Comparison of ENCODE assay signal across 26 cellular contexts in the genomic region with DNA sequence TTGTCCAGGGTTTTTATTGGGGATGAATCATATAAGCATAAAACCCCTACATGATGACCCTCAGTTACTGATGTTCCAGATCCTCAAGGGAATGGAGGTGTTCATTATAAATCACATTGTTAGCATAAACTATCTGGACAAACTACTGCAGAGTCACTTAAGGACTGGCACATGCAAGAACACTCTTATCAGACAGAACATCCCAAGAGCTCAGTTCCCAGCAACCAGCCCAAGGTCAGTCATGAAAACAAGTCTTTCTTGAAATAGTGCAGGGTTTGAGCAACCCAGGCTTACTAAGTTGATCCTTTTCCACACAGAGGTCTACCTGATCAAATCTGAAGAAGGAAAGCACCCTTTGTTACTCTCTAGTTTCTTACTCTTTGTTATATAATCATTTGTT. TPM values are rescaled to one million over a fixed set of nuclear protein-coding genes. Genes with fewer than 3 reads are reported as not detected.
DNase-seq lines count a peak whose midpoint lies in the region; ATAC-seq, FAIRE-seq and TF ChIP-seq lines count a peak whose summit lies in the region.
"Had no signal": no experiment of that assay in that cellular context is flagged by ENCODE, and none has a peak within 500 bp of the region (broad histone marks: within the 10 kb centered on the region; RNA-seq: fewer than 3 reads in every experiment).

No MANE protein-coding gene starts in this region.

- TF ChIP-seq POLR2A in HepG2 (IDR thresholded peaks at IDR 0.05; ENCODE audit: insufficient read depth in 1 of 2, low read depth in 2 of 2, low read length in 2 of 2): no peak

- H3K4me2 ChIP-seq in HepG2 (ENCODE audit: low read depth, low read length): no peak overlapping the region
- H3K4me2 ChIP-seq: A549, PC-9 had no signal

- peak overlapping the region; percentile 55 to 72 for H3K27ac ChIP-seq in liver (ENCODE audit: low read depth in 1 of 2, low read length in 2 of 2)
- H3K27ac ChIP-seq in HepG2 (ENCODE audit: extremely low read length, insufficient read depth, low read length): no peak overlapping the region
- H3K27ac ChIP-seq in right cardiac atrium (ENCODE audit: low read length): no peak overlapping the region
- H3K27ac ChIP-seq: A549, PC-9, RWPE1, SJSA1 had no signal

- no peaks in the 10 kb centered on the region for H3K9me3 ChIP-seq in liver (ENCODE audit: control insufficient read depth in 4 of 4, low read length in 3 of 4)
- no peaks in the 10 kb centered on the region for H3K9me3 ChIP-seq in HepG2 (ENCODE audit: low read length)
- no peaks in the 10 kb centered on the region for H3K9me3 ChIP-seq in right cardiac atrium (ENCODE audit: control insufficient read depth, low read length)
- H3K9me3 ChIP-seq: A549, Caco-2, SJSA1 had no signal

- intact Hi-C loops in HepG2 (cut with micrococcal nuclease; ENCODE audit: unreplicated experiment): loop anchor here (10.0 kb wide), 1 partner anchor 1072 kb away; no protein-coding TSS in a partner anchor
- intact Hi-C loops in right cardiac atrium (cut with DNase I): no loop called here

- TF ChIP-seq EP300 in HepG2 (IDR thresholded peaks at IDR 0.05; ENCODE audit: low read depth in 2 of 2, low read length in 2 of 2) (no peak), HepG2 (CRISPR knock-in tag; IDR thresholded peaks at IDR 0.05; ENCODE audit: borderline replicate concordance) (no peak)

- H3K27me3 ChIP-seq in liver (ENCODE audit: control insufficient read depth in 4 of 4, insufficient read depth in 4 of 4, low read length in 3 of 4) (no peaks in the 10 kb centered on the region), HepG2 (ENCODE audit: control insufficient read depth in 1 of 2, insufficient read depth in 2 of 2, low read length in 2 of 2) (no peaks in the 10 kb centered on the region), right cardiac atrium (ENCODE audit: control insufficient read depth, insufficient read depth) (no peaks in the 10 kb centered on the region)
- H3K27me3 ChIP-seq: SJSA1 had no signal

- CTCF ChIA-PET in HepG2 (lab: Yijun Ruan, JAX; ENCODE audit: low intra/inter-chr PET ratio, low total read pairs): no interaction called here

- ATAC-seq in HepG2 (no peak), right cardiac atrium (peak; percentile 29 to 63)
- ATAC-seq: A549, GM12878, HCT116 had no signal

- H3K4me3 ChIP-seq in liver (ENCODE audit: low read depth in 1 of 3, low read length in 3 of 3) (no peak overlapping the region), HepG2 (replicated peaks in 1 of 3; ENCODE audit: insufficient read depth in 1 of 3, low read depth in 2 of 3, low read length in 3 of 3) (no peak overlapping the region), epithelial cell of esophagus (ENCODE audit: low read length) (no peak overlapping the region), right cardiac atrium (ENCODE audit: low read length) (no peak overlapping the region)
- H3K4me3 ChIP-seq: A549, GM12878, PC-9, SJSA1 had no signal

- H3K79me2 ChIP-seq in HepG2 (ENCODE audit: insufficient read depth, low read length): no peaks in the 10 kb centered on the region

- TF ChIP-seq CTCF in liver (IDR thresholded peaks at IDR 0.05; ENCODE audit: low read depth, low read length, missing input control): no peak
- no peak for TF ChIP-seq CTCF in HepG2 (CRISPR knock-in tag; IDR thresholded peaks at IDR 0.05)
- TF ChIP-seq CTCF in epithelial cell of esophagus (IDR thresholded peaks at IDR 0.05; ENCODE audit: insufficient read depth, low read depth, low read length, missing control alignments): no peak

- no peak overlapping the region for H2AFZ ChIP-seq in HepG2 (ENCODE audit: low read length)
- H2AFZ ChIP-seq: PC-9 had no signal

- DNase-seq in HepG2 (ENCODE audit: low spot score) (no peak), epithelial cell of esophagus (ENCODE audit: low read depth) (peak; percentile 35), right cardiac atrium (no peak), urothelium cell line (ENCODE audit: low spot score) (no peak), SKM-1 treated with dmso at 0.1 percent for 144 hours (lab: John Stamatoyannopoulos, UW; ENCODE audit: unreplicated experiment) (no peak), epidermal melanocyte (ENCODE audit: insufficient read length, low spot score) (no peak), NCI-H2081 treated with DMSO at 0.1 percent for 48 hours (lab: John Stamatoyannopoulos, UW) (no peak)
- DNase-seq: Caco-2; CD4-positive, alpha-beta T cell; DMS153; GOT3; KBM-7; MV-4-11; NCI-H1694 treated with DMSO at 0.1 percent for 48 hours; NCI-H2107; NCI-H510A treated with DMSO at 0.1 percent for 48 hours; NCI-H774; PC-9 had no signal

- POLR2A ChIA-PET in HepG2 (lab: Yijun Ruan, JAX): no interaction called here

- BruUV-seq in HepG2 (replicated peaks; lab: Mats Ljungman, UMichigan): no TSS peak

- in situ Hi-C loops in HepG2 (cut with HindIII; ENCODE audit: extremely low pct_ligation_motif_present, low pct_unique_long_range_greater_than_20kb): loop anchor here (10.0 kb wide), 1 partner anchor 342 kb away; no protein-coding TSS in a partner anchor

- H3K9ac ChIP-seq in liver (ENCODE audit: low read depth in 1 of 2, low read length in 2 of 2): no peak overlapping the region
- no peak overlapping the region for H3K9ac ChIP-seq in HepG2 (ENCODE audit: insufficient read depth, low read depth, low read length)

- FAIRE-seq in HepG2 (lab: Jason Lieb, UNC) (no peak), urothelium cell line (lab: Jason Lieb, UNC) (peak; percentile 27)
- FAIRE-seq: A549, GM12878 had no signal

- H3K36me3 ChIP-seq in liver (ENCODE audit: control insufficient read depth in 4 of 4, insufficient read depth in 3 of 4, low read depth in 1 of 4, low read length in 3 of 4) (peaks cover 0 to 1% (median under 1%) of the 10 kb centered on the region in 4 donors), HepG2 (replicated peaks in 1 of 2; ENCODE audit: control insufficient read depth in 1 of 2, insufficient read depth in 2 of 2, low read length in 2 of 2) (no peaks in the 10 kb centered on the region)
- H3K36me3 ChIP-seq: SJSA1 had no signal

- TF ChIP-seq RAD21 in liver (IDR thresholded peaks at IDR 0.05) (no peak), HepG2 (CRISPR knock-in tag; IDR thresholded peaks at IDR 0.05) (no peak)

- H3K4me1 ChIP-seq in liver (ENCODE audit: control insufficient read depth in 4 of 4, insufficient read depth in 4 of 4, low read length in 3 of 4) (peaks cover 6 to 62% (median 42%) of the 10 kb centered on the region in 4 donors), HepG2 (ENCODE audit: insufficient read depth, low read length) (peaks cover 11% of the 10 kb centered on the region), right cardiac atrium (ENCODE audit: control insufficient read depth, insufficient read depth, low read length) (no peaks in the 10 kb centered on the region)

- no peaks in the 10 kb centered on the region for H4K20me1 ChIP-seq in HepG2 (ENCODE audit: insufficient read depth, low read length)

RNA-seq across cellular contexts. Expression of a gene that starts 13.5 kb away (rescaled TPM):
- total RNA-seq in liver: 10 to 100 TPM; 11.3 to 59.5 TPM
- 100 to 1,000 TPM in 1 of 2 donors, 10 to 100 TPM in 1; 39.6 to 106 TPM for polyA plus RNA-seq in liver
- total RNA-seq in HepG2 (2016; rRNA removed; fragmentation: Illumina TruSeq; extraction: Trizol): 46.8 and 49.3 TPM in 2 replicates
- 40.2 and 43.5 TPM in 2 replicates for total RNA-seq in HepG2 (2016; cell fraction: cytosol; rRNA removed; fragmentation: Illumina TruSeq; extraction: Trizol; ENCODE audit: low read depth)
- total RNA-seq in HepG2 (2016; cell fraction: insoluble cytoplasmic fraction; rRNA removed; fragmentation: Illumina TruSeq; extraction: Trizol): 47.6 and 49.7 TPM in 2 replicates
- total RNA-seq in HepG2 (2016; cell fraction: membrane; rRNA removed; fragmentation: Illumina TruSeq; extraction: Trizol): 39.7 and 40.1 TPM in 2 replicates
- total RNA-seq in HepG2 (2016; cell fraction: nucleus; rRNA removed; fragmentation: Illumina TruSeq; extraction: Trizol): 38.8 and 43.2 TPM in 2 replicates
- polyA plus RNA-seq in HepG2 (2011; rRNA removed): 26.3 and 33.6 TPM in 2 replicates
- 19.8 and 26.0 TPM in 2 replicates for polyA plus RNA-seq in HepG2 (2011; cell fraction: cytosol; rRNA removed)
- 23.5 and 45.8 TPM in 2 replicates for polyA plus RNA-seq in HepG2 (2011; cell fraction: nucleus; rRNA removed)
- polyA plus RNA-seq in HepG2 (2012): 32.7 and 36.0 TPM in 2 replicates
- 28.2 and 34.2 TPM in 2 replicates for polyA plus RNA-seq in HepG2 (2016; cell fraction: cytosol; fragmentation: Illumina TruSeq; extraction: Trizol; ENCODE audit: low read depth)
- polyA plus RNA-seq in HepG2 (2016; cell fraction: insoluble cytoplasmic fraction; fragmentation: Illumina TruSeq; extraction: Trizol; ENCODE audit: low read depth): 44.0 and 45.6 TPM in 2 replicates
- polyA plus RNA-seq in HepG2 (2016; cell fraction: membrane; fragmentation: Illumina TruSeq; extraction: Trizol; ENCODE audit: low read depth): 32.0 and 33.3 TPM in 2 replicates
- polyA plus RNA-seq in HepG2 (2016; cell fraction: nucleus; fragmentation: Illumina TruSeq; extraction: Trizol; ENCODE audit: insufficient read depth, low read depth): 60.5 and 68.6 TPM in 2 replicates
- polyA minus RNA-seq in HepG2 (2011; rRNA and poly(A)+ RNA removed; ENCODE audit: low replicate concordance): 6.7 and 7.7 TPM in 2 replicates
- 6.6 and 7.3 TPM in 2 replicates for polyA minus RNA-seq in HepG2 (2011; cell fraction: cytosol; rRNA and poly(A)+ RNA removed)
- 62.4 and 70.9 TPM in 2 replicates for polyA minus RNA-seq in HepG2 (2011; cell fraction: nucleus; rRNA and poly(A)+ RNA removed)
- total RNA-seq in right cardiac atrium: 10 to 100 TPM; 22.9 to 28.3 (median 26.7) TPM
- 40.7 TPM for polyA plus RNA-seq in right cardiac atrium

RNA-seq across cellular contexts. Expression of a gene that starts 37.4 kb away (rescaled TPM):
- total RNA-seq in liver (100 to 1,000 TPM in 1 of 2 donors, under 1 TPM in 1; 0.70 to 190 TPM), HepG2 (2016; rRNA removed; fragmentation: Illumina TruSeq; extraction: Trizol) (0.38 TPM in 1 of 2 replicates, not detected in the other), right cardiac atrium (100 to 1,000 TPM in 2 of 4 donors, 10 to 100 TPM in 2; 78.3 to 147 (median 96.8) TPM)
- polyA plus RNA-seq in liver (100 to 1,000 TPM in 1 of 2 donors, 10 to 100 TPM in 1; 24.4 to 133 TPM), HepG2 (2011; rRNA removed) (0.58 and 0.67 TPM in 2 replicates), right cardiac atrium (70.8 TPM)
- total RNA-seq in HepG2 (2016; cell fraction: cytosol; rRNA removed; fragmentation: Illumina TruSeq; extraction: Trizol; ENCODE audit: low read depth): 0.40 and 1.2 TPM in 2 replicates
- total RNA-seq in HepG2 (2016; cell fraction: insoluble cytoplasmic fraction; rRNA removed; fragmentation: Illumina TruSeq; extraction: Trizol): 0.34 and 0.41 TPM in 2 replicates
- total RNA-seq in HepG2 (2016; cell fraction: membrane; rRNA removed; fragmentation: Illumina TruSeq; extraction: Trizol): 0.52 and 0.62 TPM in 2 replicates
- 0.78 and 0.81 TPM in 2 replicates for total RNA-seq in HepG2 (2016; cell fraction: nucleus; rRNA removed; fragmentation: Illumina TruSeq; extraction: Trizol)
- polyA plus RNA-seq in HepG2 (2011; cell fraction: cytosol; rRNA removed): 0.15 and 0.19 TPM in 2 replicates
- polyA plus RNA-seq in HepG2 (2011; cell fraction: nucleus; rRNA removed): 1.1 and 1.8 TPM in 2 replicates
- 0.72 and 1.4 TPM in 2 replicates for polyA plus RNA-seq in HepG2 (2012)
- polyA plus RNA-seq in HepG2 (2016; cell fraction: cytosol; fragmentation: Illumina TruSeq; extraction: Trizol; ENCODE audit: low read depth): not detected in 2 replicates
- 0.40 and 0.53 TPM in 2 replicates for polyA plus RNA-seq in HepG2 (2016; cell fraction: insoluble cytoplasmic fraction; fragmentation: Illumina TruSeq; extraction: Trizol; ENCODE audit: low read depth)
- not detected in 2 replicates for polyA plus RNA-seq in HepG2 (2016; cell fraction: membrane; fragmentation: Illumina TruSeq; extraction: Trizol; ENCODE audit: low read depth)
- polyA plus RNA-seq in HepG2 (2016; cell fraction: nucleus; fragmentation: Illumina TruSeq; extraction: Trizol; ENCODE audit: insufficient read depth, low read depth): 2.3 and 2.8 TPM in 2 replicates
- polyA minus RNA-seq in HepG2 (2011; rRNA and poly(A)+ RNA removed; ENCODE audit: low replicate concordance): 0.28 and 0.40 TPM in 2 replicates
- polyA minus RNA-seq in HepG2 (2011; cell fraction: cytosol; rRNA and poly(A)+ RNA removed): not detected in 2 replicates
- 2.7 and 4.0 TPM in 2 replicates for polyA minus RNA-seq in HepG2 (2011; cell fraction: nucleus; rRNA and poly(A)+ RNA removed)

RNA-seq across cellular contexts. Expression of a gene that starts 45.5 kb away (rescaled TPM):
- total RNA-seq in liver: under 1 TPM in 1 of 2 donors, not detected in 1; 0.42 TPM
- polyA plus RNA-seq in liver: under 1 TPM; 0.07 to 0.29 TPM
- not detected in 2 replicates for total RNA-seq in HepG2 (2016; rRNA removed; fragmentation: Illumina TruSeq; extraction: Trizol)
- total RNA-seq in HepG2 (2016; cell fraction: cytosol; rRNA removed; fragmentation: Illumina TruSeq; extraction: Trizol; ENCODE audit: low read depth): not detected in 2 replicates
- total RNA-seq in HepG2 (2016; cell fraction: insoluble cytoplasmic fraction; rRNA removed; fragmentation: Illumina TruSeq; extraction: Trizol): 0.15 TPM in 1 of 2 replicates, not detected in the other
- total RNA-seq in HepG2 (2016; cell fraction: membrane; rRNA removed; fragmentation: Illumina TruSeq; extraction: Trizol): not detected in 2 replicates
- total RNA-seq in HepG2 (2016; cell fraction: nucleus; rRNA removed; fragmentation: Illumina TruSeq; extraction: Trizol): 0.69 TPM in 1 of 2 replicates, not detected in the other
- not detected in 2 replicates for polyA plus RNA-seq in HepG2 (2011; rRNA removed)
- not detected in 2 replicates for polyA plus RNA-seq in HepG2 (2011; cell fraction: cytosol; rRNA removed)
- polyA plus RNA-seq in HepG2 (2011; cell fraction: nucleus; rRNA removed): 0.19 TPM in 1 of 2 replicates, not detected in the other
- not detected in 2 replicates for polyA plus RNA-seq in HepG2 (2012)
- polyA plus RNA-seq in HepG2 (2016; cell fraction: cytosol; fragmentation: Illumina TruSeq; extraction: Trizol; ENCODE audit: low read depth): not detected in 2 replicates
- not detected in 2 replicates for polyA plus RNA-seq in HepG2 (2016; cell fraction: insoluble cytoplasmic fraction; fragmentation: Illumina TruSeq; extraction: Trizol; ENCODE audit: low read depth)
- polyA plus RNA-seq in HepG2 (2016; cell fraction: membrane; fragmentation: Illumina TruSeq; extraction: Trizol; ENCODE audit: low read depth): not detected in 2 replicates
- 1.6 TPM in 1 of 2 replicates, not detected in the other for polyA plus RNA-seq in HepG2 (2016; cell fraction: nucleus; fragmentation: Illumina TruSeq; extraction: Trizol; ENCODE audit: insufficient read depth, low read depth)
- not detected in 2 replicates for polyA minus RNA-seq in HepG2 (2011; rRNA and poly(A)+ RNA removed; ENCODE audit: low replicate concordance)
- not detected in 2 replicates for polyA minus RNA-seq in HepG2 (2011; cell fraction: cytosol; rRNA and poly(A)+ RNA removed)
- polyA minus RNA-seq in HepG2 (2011; cell fraction: nucleus; rRNA and poly(A)+ RNA removed): not detected in 2 replicates
- 1 to 10 TPM in 1 of 4 donors, not detected in 3; 1.1 TPM for total RNA-seq in right cardiac atrium
- polyA plus RNA-seq in right cardiac atrium: 0.20 TPM
- total RNA-seq: Caco-2, Daoy, PC-9, SJSA1 had no signal
- polyA plus RNA-seq: A549, BJ had no signal

RNA-seq across cellular contexts. Expression of a gene that starts 48.0 kb away (rescaled TPM):
- total RNA-seq in liver (not detected), HepG2 (2016; rRNA removed; fragmentation: Illumina TruSeq; extraction: Trizol) (not detected in 2 replicates), right cardiac atrium (not detected)
- polyA plus RNA-seq in liver (not detected), HepG2 (2011; rRNA removed) (not detected in 2 replicates), right cardiac atrium (not detected)
- total RNA-seq in HepG2 (2016; cell fraction: cytosol; rRNA removed; fragmentation: Illumina TruSeq; extraction: Trizol; ENCODE audit: low read depth): not detected in 2 replicates
- not detected in 2 replicates for total RNA-seq in HepG2 (2016; cell fraction: insoluble cytoplasmic fraction; rRNA removed; fragmentation: Illumina TruSeq; extraction: Trizol)
- total RNA-seq in HepG2 (2016; cell fraction: membrane; rRNA removed; fragmentation: Illumina TruSeq; extraction: Trizol): not detected in 2 replicates
- not detected in 2 replicates for total RNA-seq in HepG2 (2016; cell fraction: nucleus; rRNA removed; fragmentation: Illumina TruSeq; extraction: Trizol)
- polyA plus RNA-seq in HepG2 (2011; cell fraction: cytosol; rRNA removed): not detected in 2 replicates
- not detected in 2 replicates for polyA plus RNA-seq in HepG2 (2011; cell fraction: nucleus; rRNA removed)
- not detected in 2 replicates for polyA plus RNA-seq in HepG2 (2012)
- polyA plus RNA-seq in HepG2 (2016; cell fraction: cytosol; fragmentation: Illumina TruSeq; extraction: Trizol; ENCODE audit: low read depth): not detected in 2 replicates
- not detected in 2 replicates for polyA plus RNA-seq in HepG2 (2016; cell fraction: insoluble cytoplasmic fraction; fragmentation: Illumina TruSeq; extraction: Trizol; ENCODE audit: low read depth)
- polyA plus RNA-seq in HepG2 (2016; cell fraction: membrane; fragmentation: Illumina TruSeq; extraction: Trizol; ENCODE audit: low read depth): not detected in 2 replicates
- polyA plus RNA-seq in HepG2 (2016; cell fraction: nucleus; fragmentation: Illumina TruSeq; extraction: Trizol; ENCODE audit: insufficient read depth, low read depth): not detected in 2 replicates
- polyA minus RNA-seq in HepG2 (2011; rRNA and poly(A)+ RNA removed; ENCODE audit: low replicate concordance): not detected in 2 replicates
- not detected in 2 replicates for polyA minus RNA-seq in HepG2 (2011; cell fraction: cytosol; rRNA and poly(A)+ RNA removed)
- not detected in 2 replicates for polyA minus RNA-seq in HepG2 (2011; cell fraction: nucleus; rRNA and poly(A)+ RNA removed)
- total RNA-seq: Caco-2; CD4-positive, alpha-beta T cell; Daoy; GM12878; PC-9; SJSA1 had no signal
- polyA plus RNA-seq: A549, BJ, GM12878 had no signal

RNA-seq across cellular contexts. Expression of a gene that starts 48.8 kb away (rescaled TPM):
- 1 to 10 TPM; 3.8 to 5.2 TPM for total RNA-seq in liver
- polyA plus RNA-seq in liver: 1 to 10 TPM; 3.0 to 3.3 TPM
- 0.89 and 1.4 TPM in 2 replicates for total RNA-seq in HepG2 (2016; rRNA removed; fragmentation: Illumina TruSeq; extraction: Trizol)
- 0.30 and 0.44 TPM in 2 replicates for total RNA-seq in HepG2 (2016; cell fraction: cytosol; rRNA removed; fragmentation: Illumina TruSeq; extraction: Trizol; ENCODE audit: low read depth)
- total RNA-seq in HepG2 (2016; cell fraction: insoluble cytoplasmic fraction; rRNA removed; fragmentation: Illumina TruSeq; extraction: Trizol): 1.4 TPM in 2 replicates
- total RNA-seq in HepG2 (2016; cell fraction: membrane; rRNA removed; fragmentation: Illumina TruSeq; extraction: Trizol): 0.72 and 0.74 TPM in 2 replicates
- total RNA-seq in HepG2 (2016; cell fraction: nucleus; rRNA removed; fragmentation: Illumina TruSeq; extraction: Trizol): 0.66 and 0.75 TPM in 2 replicates
- polyA plus RNA-seq in HepG2 (2011; rRNA removed): 2.7 and 3.6 TPM in 2 replicates
- polyA plus RNA-seq in HepG2 (2011; cell fraction: cytosol; rRNA removed): 1.2 and 1.7 TPM in 2 replicates
- 1.4 and 2.7 TPM in 2 replicates for polyA plus RNA-seq in HepG2 (2011; cell fraction: nucleus; rRNA removed)
- polyA plus RNA-seq in HepG2 (2012): 0.31 and 0.44 TPM in 2 replicates
- 0.38 and 0.43 TPM in 2 replicates for polyA plus RNA-seq in HepG2 (2016; cell fraction: cytosol; fragmentation: Illumina TruSeq; extraction: Trizol; ENCODE audit: low read depth)
- polyA plus RNA-seq in HepG2 (2016; cell fraction: insoluble cytoplasmic fraction; fragmentation: Illumina TruSeq; extraction: Trizol; ENCODE audit: low read depth): 1.1 and 1.3 TPM in 2 replicates
- polyA plus RNA-seq in HepG2 (2016; cell fraction: membrane; fragmentation: Illumina TruSeq; extraction: Trizol; ENCODE audit: low read depth): 0.60 and 1.1 TPM in 2 replicates
- 1.5 and 2.4 TPM in 2 replicates for polyA plus RNA-seq in HepG2 (2016; cell fraction: nucleus; fragmentation: Illumina TruSeq; extraction: Trizol; ENCODE audit: insufficient read depth, low read depth)
- 0.50 and 22.8 TPM in 2 replicates for polyA minus RNA-seq in HepG2 (2011; rRNA and poly(A)+ RNA removed; ENCODE audit: low replicate concordance)
- 0.97 and 1.5 TPM in 2 replicates for polyA minus RNA-seq in HepG2 (2011; cell fraction: cytosol; rRNA and poly(A)+ RNA removed)
- 4.1 TPM in 2 replicates for polyA minus RNA-seq in HepG2 (2011; cell fraction: nucleus; rRNA and poly(A)+ RNA removed)
- total RNA-seq in right cardiac atrium: 1 to 10 TPM; 2.9 to 4.9 (median 4.5) TPM
- polyA plus RNA-seq in right cardiac atrium: 3.1 TPM
- total RNA-seq: Daoy had no signal

Comparison
In these comparisons a context has a peak if more than half of its experiments do, and no peak if none do; other contexts are left out.
1. H3K27ac ChIP-seq: peak in liver (2 of 2); none in HepG2 (single experiment) and right cardiac atrium (single experiment).